ENCODE assay signal across 8 cellular contexts in genomic region chr4:174217273-174218126, GRCh38.
DNase-seq lines count a peak whose midpoint lies in the region; ATAC-seq, FAIRE-seq and TF ChIP-seq lines count a peak whose summit lies in the region.

No MANE protein-coding gene starts in this region.

- no peaks in the 10 kb centered on the region for H3K36me3 Mint-ChIP-seq in activated CD4-positive, alpha-beta memory T cell treated with anti-CD3 and anti-CD28 coated beads for 36 hours

- no peak overlapping the region for H3K27ac Mint-ChIP-seq in activated CD4-positive, alpha-beta memory T cell treated with anti-CD3 and anti-CD28 coated beads for 36 hours

- WGBS in sigmoid colon, 2 donors: 3 to 5% methylated on average over 41 of the region's 41 CpGs

- intact Hi-C loops in activated CD4-positive, alpha-beta memory T cell treated with anti-CD3 and anti-CD28 coated beads for 36 hours (cut with micrococcal nuclease): no loop called here
- intact Hi-C loops in Right ventricle myocardium superior (cut with DNase I): no loop called here
- intact Hi-C loops in sigmoid colon (cut with DNase I): no loop called here

- ATAC-seq in Right ventricle myocardium superior (ENCODE audit: poor library complexity): peak; percentile 86

- peak overlapping the region in 3 of 4 donors; percentile 74 to 85 (median 77) for H3K27ac ChIP-seq in sigmoid colon

- H3K27me3 ChIP-seq in sigmoid colon: peaks cover 0 to 7% (median 0%) of the 10 kb centered on the region in 3 donors

- peak; percentile 14 for DNase-seq in activated CD4-positive, alpha-beta T cell treated with anti-CD3 and anti-CD28 coated beads for 48 hours
- DNase-seq in activated CD4-positive, alpha-beta T cell treated with anti-CD3 and anti-CD28 coated beads for 1 hour: no peak
- no peak for DNase-seq in activated CD4-positive, alpha-beta memory T cell treated with anti-CD3 and anti-CD28 coated beads for 36 hours
- DNase-seq in Right ventricle myocardium superior (peak; percentile 73), sigmoid colon (no peak), RKO (ENCODE audit: low spot score) (no peak), GM12892 (ENCODE audit: insufficient read length) (no peak)
- DNase-seq in effector CD4-positive, alpha-beta T cell: no peak

- TF ChIP-seq EP300 in sigmoid colon (IDR thresholded peaks at IDR 0.05): no peak

- POLR2A ChIA-PET in activated CD4-positive, alpha-beta memory T cell treated with anti-CD3 and anti-CD28 coated beads for 36 hours (lab: Charles Lee): no interaction called here

- TF ChIP-seq POLR2A in sigmoid colon (IDR thresholded peaks at IDR 0.05): no peak
- no peak for TF ChIP-seq POLR2A in GM12892 (IDR thresholded peaks at IDR 0.05; ENCODE audit: low read depth, low read length)

- H3K4me3 ChIP-seq in sigmoid colon: peak overlapping the region; percentile 31 to 54 (median 50)

- H3K4me1 ChIP-seq in sigmoid colon: peaks cover 0 to 39% (median 33%) of the 10 kb centered on the region in 4 donors

- H3K27me3 Mint-ChIP-seq in activated CD4-positive, alpha-beta memory T cell treated with anti-CD3 and anti-CD28 coated beads for 36 hours: peaks cover 71% of the 10 kb centered on the region

- no peaks in the 10 kb centered on the region for H3K9me3 ChIP-seq in sigmoid colon

- H3K4me1 Mint-ChIP-seq in activated CD4-positive, alpha-beta memory T cell treated with anti-CD3 and anti-CD28 coated beads for 36 hours (ENCODE audit: low read depth): peaks cover 31% of the 10 kb centered on the region

- CTCF ChIA-PET in activated CD4-positive, alpha-beta memory T cell treated with anti-CD3 and anti-CD28 coated beads for 36 hours (lab: Charles Lee): no interaction called here

- no peaks in the 10 kb centered on the region for H3K9me3 Mint-ChIP-seq in activated CD4-positive, alpha-beta memory T cell treated with anti-CD3 and anti-CD28 coated beads for 36 hours

- TF ChIP-seq CTCF in sigmoid colon (IDR thresholded peaks at IDR 0.05): no peak

- no peaks in the 10 kb centered on the region for H3K36me3 ChIP-seq in sigmoid colon

- no peak for FAIRE-seq in GM12892 (lab: Jason Lieb, UNC)

- H3K4me3 Mint-ChIP-seq in activated CD4-positive, alpha-beta memory T cell treated with anti-CD3 and anti-CD28 coated beads for 36 hours: peak overlapping the region; percentile 43

Comparison
In these comparisons a context has a peak if more than half of its experiments do, and no peak if none do; other contexts are left out.
1. DNase-seq: peak in activated CD4-positive, alpha-beta T cell treated with anti-CD3 and anti-CD28 coated beads for 48 hours (single experiment) and Right ventricle myocardium superior (single experiment); none in activated CD4-positive, alpha-beta T cell treated with anti-CD3 and anti-CD28 coated beads for 1 hour (single experiment), activated CD4-positive, alpha-beta memory T cell treated with anti-CD3 and anti-CD28 coated beads for 36 hours (single experiment), sigmoid colon (single experiment), RKO (single experiment), GM12892 (single experiment) and effector CD4-positive, alpha-beta T cell (single experiment).